In the genomic region with DNA sequence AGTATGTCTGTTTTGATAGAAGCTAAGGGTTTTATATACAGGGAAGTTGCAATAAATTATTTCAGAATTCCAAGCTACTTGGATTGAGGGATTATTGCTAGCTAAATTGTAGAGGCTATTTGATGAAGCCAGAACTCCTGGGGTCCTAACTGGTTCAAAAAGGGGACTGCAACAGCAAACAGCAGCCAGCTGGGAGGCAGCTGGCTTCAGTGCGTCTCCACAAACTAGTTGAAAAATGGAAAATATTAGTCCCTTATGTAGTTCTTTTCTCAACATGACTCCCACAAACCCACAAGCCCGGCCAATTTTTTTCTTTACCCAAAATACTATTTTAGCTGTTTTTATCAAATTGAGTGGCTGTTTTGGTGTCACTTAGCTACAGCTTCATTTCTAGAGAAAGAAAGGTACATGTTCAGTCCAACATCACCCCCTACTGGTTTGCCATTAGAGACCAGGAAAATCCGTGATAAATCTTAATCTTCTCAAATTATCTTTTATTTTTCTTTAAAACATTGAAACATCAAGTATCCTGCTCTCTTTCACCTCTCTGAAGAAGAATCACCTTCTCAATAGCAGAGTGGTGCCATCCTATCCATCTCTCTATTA, we compare ENCODE assay signal across 8 cellular contexts.
DNase-seq lines count a peak whose midpoint lies in the region; ATAC-seq, FAIRE-seq and TF ChIP-seq lines count a peak whose summit lies in the region.

No MANE protein-coding gene starts in this region.

- no peaks in the 10 kb centered on the region for H3K4me1 ChIP-seq in GM12878 (ENCODE audit: control insufficient read depth, insufficient read depth, low read length)
- no peaks in the 10 kb centered on the region for H3K4me1 ChIP-seq in lower lobe of right lung

- H3K9me3 ChIP-seq in GM12878 (replicated peaks; ENCODE audit: control insufficient read depth, insufficient read depth, low read length) = no peaks in the 10 kb centered on the region
- no peaks in the 10 kb centered on the region for H3K9me3 ChIP-seq in lower lobe of right lung

- peak; percentile 76 for TF ChIP-seq RAD21 in GM12878 (IDR thresholded peaks at IDR 0.05; ENCODE audit: insufficient read depth, low read depth, low read length)

- TF ChIP-seq POLR2A in GM12878 (IDR thresholded peaks at IDR 0.05; ENCODE audit: low read depth, low read length) (no peak), lower leg skin (IDR thresholded peaks at IDR 0.05) (no peak)

- no peak for FAIRE-seq in GM12878 (lab: Jason Lieb, UNC)

- 31% methylated on average over 3 of the region's 3 CpGs for WGBS in GM12878 (ENCODE audit: insufficient coverage, insufficient replicate concordance, low lambda C conversion rate, missing lambda C conversion rate)
- 33 to 36% methylated on average over 3 of the region's 3 CpGs for WGBS in lower leg skin, 2 donors

- TF ChIP-seq EP300 in GM12878 (IDR thresholded peaks at IDR 0.05; ENCODE audit: borderline replicate concordance in 1 of 2, control insufficient read depth in 1 of 2, low read depth in 2 of 2, low read length in 2 of 2) = no peak

- H3K4me1 Mint-ChIP-seq in activated CD4-positive, alpha-beta memory T cell treated with anti-CD3 and anti-CD28 coated beads for 36 hours (ENCODE audit: low read depth) = no peaks in the 10 kb centered on the region

- no peak overlapping the region for H3K9ac ChIP-seq in GM12878 (ENCODE audit: control insufficient read depth, insufficient read depth, low read length)

- H3K36me3 ChIP-seq in GM12878 (ENCODE audit: control insufficient read depth in 2 of 2, insufficient read depth in 2 of 2, low read length in 1 of 2) = no peaks in the 10 kb centered on the region
- no peaks in the 10 kb centered on the region for H3K36me3 ChIP-seq in lower lobe of right lung

- DNase-seq in DMS53 treated with DMSO at 0.1 percent for 48 hours (lab: John Stamatoyannopoulos, UW; ENCODE audit: unreplicated experiment) (peak; percentile 2), GM12878 (ENCODE audit: low read depth, low spot score) (no peak), lower lobe of right lung (no peak), GDM1 (lab: John Stamatoyannopoulos, UW) (no peak), SW 1271 (lab: John Stamatoyannopoulos, UW) (no peak), lower leg skin (ENCODE audit: low spot score in 2 of 2) (no peak)
- no peak for DNase-seq in activated CD4-positive, alpha-beta memory T cell treated with anti-CD3 and anti-CD28 coated beads for 36 hours

- H3K27ac Mint-ChIP-seq in activated CD4-positive, alpha-beta memory T cell treated with anti-CD3 and anti-CD28 coated beads for 36 hours = no peak overlapping the region

- H3K4me3 ChIP-seq in GM12878 (no peak overlapping the region), lower lobe of right lung (no peak overlapping the region), lower leg skin (ENCODE audit: low read depth, poor library complexity, severe bottlenecking) (no peak overlapping the region)

- H3K36me3 Mint-ChIP-seq in activated CD4-positive, alpha-beta memory T cell treated with anti-CD3 and anti-CD28 coated beads for 36 hours = no peaks in the 10 kb centered on the region

- SMC1A ChIA-PET in GM12878 (lab: Charles Lee; ENCODE audit: uncharacterized antibody, unreplicated experiment) = interaction anchor here (0.6 to 10.6 kb wide), 37 partner anchors 9 to 1185 kb away, joined by 3 to 361 read pairs (median 5); no protein-coding TSS in a partner anchor

- no peak overlapping the region for H3K4me3 Mint-ChIP-seq in activated CD4-positive, alpha-beta memory T cell treated with anti-CD3 and anti-CD28 coated beads for 36 hours

- RAD21 ChIA-PET in GM12878 (lab: Charles Lee; ENCODE audit: unreplicated experiment) = interaction anchor here (0.7 to 7.1 kb wide), 30 partner anchors 11 to 1364 kb away, joined by 3 to 330 read pairs (median 4); no protein-coding TSS in a partner anchor

- no peaks in the 10 kb centered on the region for H3K79me2 ChIP-seq in GM12878 (ENCODE audit: control insufficient read depth, insufficient read depth, low read length)

- no TSS peak for BruUV-seq in GM12878 (replicated peaks; lab: Mats Ljungman, UMichigan)

- POLR2A ChIA-PET in GM12878 (lab: Charles Lee) = interaction anchor here (1.2 to 2.9 kb wide), 2 partner anchors 683 to 685 kb away, joined by 3 to 8 read pairs; no protein-coding TSS in a partner anchor
- POLR2A ChIA-PET in activated CD4-positive, alpha-beta memory T cell treated with anti-CD3 and anti-CD28 coated beads for 36 hours (lab: Charles Lee) = no interaction called here

- in situ Hi-C loops in GM12878 (cut with MboI) = loop anchor here (5.0 to 10.0 kb wide), 2 partner anchors 682 to 790 kb away; no protein-coding TSS in a partner anchor

- ATAC-seq in HG02885 (IDR thresholded peaks at IDR 0.05; ENCODE audit: poor library complexity, unreplicated experiment) (peak; percentile 44), GM12878 (peak; percentile 74), lower lobe of right lung (no peak)

- H3K27me3 Mint-ChIP-seq in activated CD4-positive, alpha-beta memory T cell treated with anti-CD3 and anti-CD28 coated beads for 36 hours = no peaks in the 10 kb centered on the region

- no peaks in the 10 kb centered on the region for H4K20me1 ChIP-seq in GM12878 (ENCODE audit: control insufficient read depth, insufficient read depth)

- H3K9me3 Mint-ChIP-seq in activated CD4-positive, alpha-beta memory T cell treated with anti-CD3 and anti-CD28 coated beads for 36 hours = no peaks in the 10 kb centered on the region

- intact Hi-C loops in GM12878 (cut with micrococcal nuclease; ENCODE audit: unreplicated experiment) (loop anchor here (1.0 to 5.0 kb wide), 5 partner anchors 114 to 800 kb away; no protein-coding TSS in a partner anchor), lower lobe of right lung (cut with DNase I) (no loop called here), lower leg skin (cut with DNase I; ENCODE audit: low total_unique reads) (loop anchor here (5.0 kb wide), 1 partner anchor 648 kb away; no protein-coding TSS in a partner anchor)
- intact Hi-C loops in activated CD4-positive, alpha-beta memory T cell treated with anti-CD3 and anti-CD28 coated beads for 36 hours (cut with micrococcal nuclease) = loop anchor here (5.0 kb wide), 1 partner anchor 687 kb away; no protein-coding TSS in a partner anchor

- TF ChIP-seq CTCF in GM12878 (IDR thresholded peaks at IDR 0.05 in 2 of 3, conservative IDR thresholded peaks at IDR 0.05 in 1 of 3; ENCODE audit: control insufficient read depth in 2 of 3, extremely low read depth in 1 of 3, insufficient read depth in 1 of 3, low read depth in 3 of 3, low read length in 3 of 3) (peak; percentile 37 to 47 (median 46); a peak in 4 of 6 replicates), lower lobe of right lung (IDR thresholded peaks at IDR 0.05) (peak; percentile 36), lower leg skin (IDR thresholded peaks at IDR 0.05) (no peak)

- CTCF ChIA-PET in GM12878 (lab: Yijun Ruan, JAX) = interaction anchor here (0.6 to 11.1 kb wide), 45 partner anchors 9 to 1160 kb away, joined by 3 to 359 read pairs (median 4); no protein-coding TSS in a partner anchor
- CTCF ChIA-PET in activated CD4-positive, alpha-beta memory T cell treated with anti-CD3 and anti-CD28 coated beads for 36 hours (lab: Charles Lee) = no interaction called here

- H3K27ac ChIP-seq in GM12878 (ENCODE audit: control insufficient read depth, insufficient read depth) (no peak overlapping the region), lower lobe of right lung (no peak overlapping the region)

- no peak overlapping the region for H3K4me2 ChIP-seq in GM12878 (ENCODE audit: control insufficient read depth, insufficient read depth)

- H2AFZ ChIP-seq in GM12878 (ENCODE audit: control insufficient read depth, low read depth, low read length) = no peak overlapping the region

- H3K27me3 ChIP-seq in GM12878 (replicated peaks in 1 of 2; ENCODE audit: control insufficient read depth in 2 of 2, insufficient read depth in 2 of 2, low read length in 1 of 2) (no peaks in the 10 kb centered on the region), lower lobe of right lung (ENCODE audit: low read depth) (no peaks in the 10 kb centered on the region)

TF ChIP-seq in GM12878, 131 proteins besides CTCF, POLR2A, EP300 and RAD21:
- TF ChIP-seq SMC3 (IDR thresholded peaks at IDR 0.05; ENCODE audit: borderline replicate concordance, low read length) = peak; percentile 74
- no peak for TF ChIP-seq TCF7 (IDR thresholded peaks at IDR 0.05; ENCODE audit: borderline replicate concordance)

Comparison
In these comparisons a context has a peak if more than half of its experiments do, and no peak if none do; other contexts are left out.
1. ATAC-seq: peak in HG02885 (single experiment) and GM12878 (single experiment); none in lower lobe of right lung (0 of 2).
2. CTCF ChIP-seq: peak in GM12878 (3 of 3) and lower lobe of right lung (single experiment); none in lower leg skin (0 of 3).